In genomic region chr13:54305377-54305776, GRCh38 we compare ENCODE assay signal across 22 cellular contexts.
"Had no signal": no experiment of that assay in that cellular context is flagged by ENCODE, and none has a peak within 500 bp of the region (broad histone marks: within the 10 kb centered on the region; RNA-seq: fewer than 3 reads in every experiment).

No MANE protein-coding gene starts in this region.

- H3K27ac Mint-ChIP-seq: mesothelial cell of epicardium; natural killer cell treated with Interleukin-12 subunit alpha and Interleukin-12 subunit beta and Interleukin-15 and Interleukin-18, amount 100 ng/mL, for 72 hours had no signal

- H3K4me1 Mint-ChIP-seq: mesothelial cell of epicardium had no signal

- H3K36me3 ChIP-seq: lower lobe of right lung, prostate gland, right atrium auricular region, tibial nerve, uterus had no signal

- H3K9me3 ChIP-seq: lower lobe of right lung, prostate gland, uterus had no signal

- ATAC-seq: activated T-cell treated with anti-CD3 and anti-CD28 coated beads, Interleukin-2, amount 50 U/mL, for 4 hours; left colon; lower lobe of right lung; natural killer cell treated with Interleukin-12 subunit alpha and Interleukin-12 subunit beta and Interleukin-15 and Interleukin-18, amount 100 ng/mL, for 72 hours had no signal

- H3K4me1 ChIP-seq: lower lobe of right lung, prostate gland, right atrium auricular region, tibial nerve, uterus had no signal

- H3K4me3 ChIP-seq: coronary artery, lower lobe of right lung, prostate gland, right atrium auricular region, tibial nerve, uterus had no signal

- H3K27me3 ChIP-seq: right atrium auricular region, tibial nerve, uterus had no signal

- H3K36me3 Mint-ChIP-seq: mesothelial cell of epicardium had no signal

- DNase-seq: activated CD4-positive, alpha-beta T cell treated with anti-CD3 and anti-CD28 coated beads, Interleukin-2, amount 50 U/mL, for 1 hour; activated CD4-positive, CD25-positive, alpha-beta regulatory T cell treated with anti-CD3 and anti-CD28 coated beads, Interleukin-2, amount 50 U/mL, for 72 hours; activated CD8-positive, alpha-beta memory T cell treated with anti-CD3 and anti-CD28 coated beads, Interleukin-2, amount 50 U/mL, for 4 hours; activated effector memory CD4-positive, alpha-beta T cell treated with Interleukin-2 at 50 U/mL for 16 hours; activated naive CD4-positive, alpha-beta T cell treated with anti-CD3 and anti-CD28 coated beads, Interleukin-2, amount 50 U/mL, for 16 hours; activated T-cell treated with anti-CD3 and anti-CD28 coated beads, Interleukin-2, amount 50 U/mL, for 4 hours; aorta; hypothalamus; islet precursor cell; left colon; lower lobe of right lung; occipital lobe; stimulated activated CD4-positive, alpha-beta T cell treated with anti-CD3 and anti-CD28 coated beads, Interleukin-2, amount 100 ng/mL, for 24 hours; stimulated activated naive CD4-positive, alpha-beta T cell treated with Interleukin-2 at 50 U/mL for 16 hours; substantia nigra; uterus had no signal

- H3K4me3 Mint-ChIP-seq: activated T-cell treated with anti-CD3 and anti-CD28 coated beads, Interleukin-2, amount 50 U/mL, for 4 hours; mesothelial cell of epicardium; natural killer cell treated with Interleukin-12 subunit alpha and Interleukin-12 subunit beta and Interleukin-15 and Interleukin-18, amount 100 ng/mL, for 72 hours had no signal

- H3K27me3 Mint-ChIP-seq: natural killer cell treated with Interleukin-12 subunit alpha and Interleukin-12 subunit beta and Interleukin-15 and Interleukin-18, amount 100 ng/mL, for 72 hours had no signal
